In the genomic region with DNA sequence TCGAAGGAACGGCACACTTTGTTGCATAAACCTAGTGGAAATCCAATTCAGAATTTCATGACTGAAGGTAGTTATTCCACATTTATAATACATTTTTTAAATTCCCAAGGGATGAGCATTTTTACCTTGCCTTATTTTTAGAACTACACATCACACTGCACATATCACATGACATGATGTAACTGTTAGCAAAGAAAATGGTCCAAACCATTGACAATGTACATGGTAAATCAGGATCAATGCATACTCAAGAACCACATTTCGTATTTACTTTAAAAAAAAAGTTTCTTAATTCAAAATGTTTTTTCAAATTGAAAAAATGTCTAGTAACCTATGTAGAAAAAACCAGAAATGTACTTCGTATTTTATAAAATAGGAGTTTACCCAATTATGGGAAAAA, we compare ENCODE assay signal across 8 cellular contexts. TPM values are rescaled to one million over a fixed set of nuclear protein-coding genes. Genes with fewer than 3 reads are reported as not detected.
A peak's percentile ranks its signal among the peaks of the same experiment; 100 is the strongest.
DNase-seq lines count a peak whose midpoint lies in the region; ATAC-seq and TF ChIP-seq lines count a peak whose summit lies in the region.

No MANE protein-coding gene starts in this region.

- no peaks in the 10 kb centered on the region for H3K9me3 ChIP-seq in skeletal muscle tissue (ENCODE audit: control insufficient read depth in 3 of 3, low read length in 3 of 3)

- peaks cover 27 to 58% (median 51%) of the 10 kb centered on the region in 3 donors for H3K4me1 ChIP-seq in skeletal muscle tissue (ENCODE audit: control insufficient read depth in 3 of 3, insufficient read depth in 3 of 3, low read length in 3 of 3)

- peak overlapping the region; percentile 92; the same call in 1 of the 2 replicates for H3K4me3 ChIP-seq in HFF-Myc (replicated peaks; ENCODE audit: low read depth, low read length)
- H3K4me3 ChIP-seq in fibroblast of villous mesenchyme (ENCODE audit: low read depth, low read length): peak overlapping the region; percentile 93
- peak overlapping the region; percentile 3 to 99 (median 95) for H3K4me3 ChIP-seq in skeletal muscle tissue (ENCODE audit: low read length in 3 of 3)

- peak overlapping the region; percentile 96 for H3K27ac ChIP-seq in skeletal muscle tissue (ENCODE audit: low read depth, low read length)

- ATAC-seq in WTC11 (no peak), HG03432 (IDR thresholded peaks at IDR 0.05; ENCODE audit: unreplicated experiment) (no peak)

- peak overlapping the region; percentile 54 for H3K27ac Mint-ChIP-seq in WTC11

- no peak for TF ChIP-seq CTCF in HFF-Myc (IDR thresholded peaks at IDR 0.05; ENCODE audit: low read depth, low read length, missing control alignments)
- no peak for TF ChIP-seq CTCF in WTC11 (IDR thresholded peaks at IDR 0.05)
- no peak for TF ChIP-seq CTCF in fibroblast of villous mesenchyme (IDR thresholded peaks at IDR 0.05; ENCODE audit: insufficient read depth, low read depth, low read length)
- TF ChIP-seq CTCF in GM10248 (IDR thresholded peaks at IDR 0.05; ENCODE audit: control extremely low read depth, extremely low read depth, low read depth, missing control alignments): no peak

- no peaks in the 10 kb centered on the region for H3K27me3 Mint-ChIP-seq in WTC11 (ENCODE audit: low read depth)

- H3K36me3 ChIP-seq in skeletal muscle tissue (ENCODE audit: control insufficient read depth in 3 of 3, insufficient read depth in 3 of 3, low read length in 3 of 3): no peaks in the 10 kb centered on the region

- peaks cover 57% of the 10 kb centered on the region for H3K4me1 Mint-ChIP-seq in WTC11

- DNase-seq in HFF-Myc (ENCODE audit: extremely low read depth, low read depth): no peak
- no peak for DNase-seq in WTC11 (ENCODE audit: low spot score)
- DNase-seq in fibroblast of villous mesenchyme (ENCODE audit: low read depth): no peak
- no peak for DNase-seq in NCI-H524 (lab: John Stamatoyannopoulos, UW)
- DNase-seq in activated CD8-positive, alpha-beta memory T cell treated with anti-CD3 and anti-CD28 coated beads, Interleukin-2, amount 50 U/mL, for 48 hours: no peak
- DNase-seq in GM10248 (ENCODE audit: extremely low spot score): no peak

- no peaks in the 10 kb centered on the region for H3K27me3 ChIP-seq in skeletal muscle tissue (ENCODE audit: control insufficient read depth in 3 of 3, insufficient read depth in 3 of 3, low read length in 3 of 3)

- H3K4me3 Mint-ChIP-seq in WTC11: peak overlapping the region; percentile 80

- H3K9ac ChIP-seq in skeletal muscle tissue (ENCODE audit: low read depth in 1 of 3, low read length in 3 of 3): peak overlapping the region; percentile 95 to 98 (median 95)

- POLR2A ChIA-PET in WTC11 (lab: Charles Lee): no interaction called here
- POLR2A ChIA-PET in GM10248 (lab: Yijun Ruan, JAX): no interaction called here

- no peaks in the 10 kb centered on the region for H3K9me3 Mint-ChIP-seq in WTC11

- H3K36me3 Mint-ChIP-seq in WTC11: peaks cover 2% of the 10 kb centered on the region; the same call in 1 of the 2 replicates

- CTCF ChIA-PET in WTC11 (lab: Charles Lee): no interaction called here
- CTCF ChIA-PET in GM10248 (lab: Yijun Ruan, JAX): no interaction called here

TF ChIP-seq in WTC11, 78 proteins besides CTCF, POLR2A, EP300 and RAD21:
- no peak for TF ChIP-seq NR3C1 (CRISPR knock-in tag; conservative IDR thresholded peaks at IDR 0.05; ENCODE audit: low read depth)
- TF ChIP-seq ELF4 (CRISPR knock-in tag; IDR thresholded peaks at IDR 0.05; ENCODE audit: low read depth): no peak
- TF ChIP-seq TCF7 (CRISPR knock-in tag; IDR thresholded peaks at IDR 0.05; ENCODE audit: low read depth): no peak
- TF ChIP-seq, protein P1, sequence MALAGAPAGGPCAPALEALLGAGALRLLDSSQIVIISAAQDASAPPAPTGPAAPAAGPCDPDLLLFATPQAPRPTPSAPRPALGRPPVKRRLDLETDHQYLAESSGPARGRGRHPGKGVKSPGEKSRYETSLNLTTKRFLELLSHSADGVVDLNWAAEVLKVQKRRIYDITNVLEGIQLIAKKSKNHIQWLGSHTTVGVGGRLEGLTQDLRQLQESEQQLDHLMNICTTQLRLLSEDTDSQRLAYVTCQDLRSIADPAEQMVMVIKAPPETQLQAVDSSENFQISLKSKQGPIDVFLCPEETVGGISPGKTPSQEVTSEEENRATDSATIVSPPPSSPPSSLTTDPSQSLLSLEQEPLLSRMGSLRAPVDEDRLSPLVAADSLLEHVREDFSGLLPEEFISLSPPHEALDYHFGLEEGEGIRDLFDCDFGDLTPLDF (CRISPR knock-in tag; IDR thresholded peaks at IDR 0.05): no peak

RNA-seq across cellular contexts. Expression of a gene that starts 2.5 kb away (rescaled TPM):
- 66.4 to 72.7 TPM (median 68.5 TPM) in 3 replicates for total RNA-seq in WTC11 (2021)
- total RNA-seq in fibroblast of villous mesenchyme: 126 and 171 TPM in 2 replicates
- 94.5 TPM for total RNA-seq in skeletal muscle tissue
